In genomic region chr7:22561895-22562593, GRCh38 we compare ENCODE assay signal across 8 cellular contexts.
A peak's percentile ranks its signal among the peaks of the same experiment; 100 is the strongest.
DNase-seq lines count a peak whose midpoint lies in the region; ATAC-seq and TF ChIP-seq lines count a peak whose summit lies in the region.

No MANE protein-coding gene starts in this region.

- H3K27ac Mint-ChIP-seq in endodermal cell: peak overlapping the region; percentile 94

- no peaks in the 10 kb centered on the region for H3K9me3 ChIP-seq in HUES6 (ENCODE audit: control insufficient read depth, insufficient read depth, low read depth, low read length)
- H3K9me3 ChIP-seq in endodermal cell (ENCODE audit: control insufficient read depth, low read length): no peaks in the 10 kb centered on the region
- no peaks in the 10 kb centered on the region for H3K9me3 ChIP-seq in psoas muscle

- ATAC-seq in GM18867 (IDR thresholded peaks at IDR 0.05; ENCODE audit: unreplicated experiment): peak; percentile 35
- ATAC-seq in psoas muscle: peak in 3 of 4 donors; percentile 13 to 23 (median 14)
- no peak for ATAC-seq in GM21515 (IDR thresholded peaks at IDR 0.05; ENCODE audit: unreplicated experiment)

- H3K36me3 Mint-ChIP-seq in endodermal cell (ENCODE audit: low read depth): peaks cover 2% of the 10 kb centered on the region

- H3K4me1 ChIP-seq in HUES6 (ENCODE audit: control insufficient read depth, insufficient read depth, low read length): peaks cover 70% of the 10 kb centered on the region
- peaks cover 29% of the 10 kb centered on the region for H3K4me1 ChIP-seq in endodermal cell (ENCODE audit: control insufficient read depth, insufficient read depth, low read length)
- H3K4me1 ChIP-seq in psoas muscle: peaks cover 41% of the 10 kb centered on the region

- 36 to 57% methylated on average over 1 to 4 of the region's 5 CpGs for WGBS in endodermal cell (ENCODE audit: insufficient coverage in 1 of 2, insufficient read length in 1 of 2), 2 experiments
- WGBS in psoas muscle, 3 donors: 63 to 75% (median 69%) methylated on average over 5 of the region's 5 CpGs

- peak; percentile 71 for DNase-seq in endodermal cell
- DNase-seq in psoas muscle: no peak
- DNase-seq in GOT3 (lab: John Stamatoyannopoulos, UW): no peak
- no peak for DNase-seq in NCI-H187 treated with DMSO at 0.1 percent for 48 hours (lab: John Stamatoyannopoulos, UW)
- DNase-seq in activated CD4-positive, alpha-beta T cell treated with anti-CD3 and anti-CD28 coated beads for 1 hour: no peak

- peak overlapping the region; percentile 32 for H3K4me3 ChIP-seq in HUES6 (ENCODE audit: low read depth, low read length)
- peak overlapping the region; percentile 33 for H3K4me3 ChIP-seq in endodermal cell (ENCODE audit: low read length)
- H3K4me3 ChIP-seq in psoas muscle: no peak overlapping the region

- H3K4me3 Mint-ChIP-seq in endodermal cell: peak overlapping the region; percentile 19

- TF ChIP-seq CTCF in endodermal cell (conservative IDR thresholded peaks at IDR 0.05) (no peak), psoas muscle (IDR thresholded peaks at IDR 0.05) (no peak)

- H3K27me3 ChIP-seq in HUES6 (ENCODE audit: control insufficient read depth, insufficient read depth, low read length): no peaks in the 10 kb centered on the region
- no peaks in the 10 kb centered on the region for H3K27me3 ChIP-seq in endodermal cell (ENCODE audit: control insufficient read depth, insufficient read depth, low read length, poor library complexity, severe bottlenecking)
- no peaks in the 10 kb centered on the region for H3K27me3 ChIP-seq in psoas muscle (ENCODE audit: insufficient read depth in 3 of 3, low read length in 2 of 3)

- intact Hi-C loops in psoas muscle (cut with DNase I): loop anchor here (2.0 to 5.0 kb wide), 5 partner anchors 165 to 495 kb away; partner anchors contain the start of gene IL6 (in 1 of the 2)

- no peaks in the 10 kb centered on the region for H3K9me3 Mint-ChIP-seq in endodermal cell

- H3K27me3 Mint-ChIP-seq in endodermal cell (ENCODE audit: insufficient read depth): no peaks in the 10 kb centered on the region

- H3K36me3 ChIP-seq in HUES6 (ENCODE audit: control insufficient read depth, insufficient read depth, low read length) (no peaks in the 10 kb centered on the region), endodermal cell (ENCODE audit: control insufficient read depth, insufficient read depth, low read length) (no peaks in the 10 kb centered on the region), psoas muscle (ENCODE audit: insufficient read depth in 1 of 2, low read depth in 1 of 2) (no peaks in the 10 kb centered on the region)

- H3K27ac ChIP-seq in HUES6 (ENCODE audit: low read depth, low read length) (peak overlapping the region; percentile 91; the same call in 1 of the 2 replicates), endodermal cell (ENCODE audit: low read depth, low read length) (no peak overlapping the region), psoas muscle (peak overlapping the region; percentile 74)

- peaks cover 48% of the 10 kb centered on the region for H3K4me1 Mint-ChIP-seq in endodermal cell

- H3K9ac ChIP-seq in HUES6 (ENCODE audit: low read length) (peak overlapping the region; percentile 84), endodermal cell (ENCODE audit: extremely low read depth, low read length, poor library complexity, severe bottlenecking) (peak overlapping the region; percentile 19)
